Comparison of ENCODE assay signal across 17 cellular contexts in genomic region chr17:29108806-29109476, GRCh38.
DNase-seq lines count a peak whose midpoint lies in the region; ATAC-seq, FAIRE-seq and TF ChIP-seq lines count a peak whose summit lies in the region.
"Had no signal": no experiment of that assay in that cellular context is flagged by ENCODE, and none has a peak within 500 bp of the region (broad histone marks: within the 10 kb centered on the region; RNA-seq: fewer than 3 reads in every experiment).

No MANE protein-coding gene starts in this region.

- no peak overlapping the region for H3K4me3 Mint-ChIP-seq in brain
- H3K4me3 Mint-ChIP-seq: activated CD4-positive, alpha-beta memory T cell treated with anti-CD3 and anti-CD28 coated beads for 36 hours had no signal

- TSS peak; percentile 21 for BruUV-seq in HCT116 (replicated peaks; lab: Mats Ljungman, UMichigan)

- H3K79me2 ChIP-seq in HCT116 (ENCODE audit: insufficient read depth, low read length): no peaks in the 10 kb centered on the region

- POLR2A ChIA-PET in A549 (lab: Yijun Ruan, JAX) (no interaction called here), HCT116 (lab: Charles Lee) (no interaction called here)

- H3K27ac Mint-ChIP-seq in brain: peak overlapping the region; percentile 24 to 77 (median 39)
- H3K27ac Mint-ChIP-seq: activated CD4-positive, alpha-beta memory T cell treated with anti-CD3 and anti-CD28 coated beads for 36 hours had no signal

- TF ChIP-seq RAD21 in A549 (conservative IDR thresholded peaks at IDR 0.05 in 1 of 2, IDR thresholded peaks at IDR 0.05 in 1 of 2): no peak
- no peak for TF ChIP-seq RAD21 in HCT116 (IDR thresholded peaks at IDR 0.05; ENCODE audit: low read depth)

- TF ChIP-seq CTCF in A549 (IDR thresholded peaks at IDR 0.05) (no peak), HCT116 (IDR thresholded peaks at IDR 0.05 in 2 of 3, conservative IDR thresholded peaks at IDR 0.05 in 1 of 3; ENCODE audit: borderline replicate concordance in 1 of 3, insufficient read depth in 1 of 3, low read depth in 2 of 3, low read length in 2 of 3) (no peak), brain (conservative IDR thresholded peaks at IDR 0.05) (no peak), lower lobe of right lung (IDR thresholded peaks at IDR 0.05) (no peak)

- peaks cover 2% of the 10 kb centered on the region for H3K27me3 Mint-ChIP-seq in brain
- H3K27me3 Mint-ChIP-seq: activated CD4-positive, alpha-beta memory T cell treated with anti-CD3 and anti-CD28 coated beads for 36 hours had no signal

- H3K4me2 ChIP-seq in A549: peak overlapping the region; percentile 56; the same call in 2 of the 3 replicates
- no peak overlapping the region; the same call in 1 of the 2 replicates for H3K4me2 ChIP-seq in HCT116 (ENCODE audit: low read length)

- TF ChIP-seq POLR2A in A549 (IDR thresholded peaks at IDR 0.05; ENCODE audit: low read length) (no peak), HCT116 (IDR thresholded peaks at IDR 0.05; ENCODE audit: borderline replicate concordance, extremely low read depth, insufficient read depth, insufficient read length) (no peak)

- H3K4me3 ChIP-seq in A549: no peak overlapping the region
- no peak overlapping the region for H3K4me3 ChIP-seq in HCT116 (replicated peaks in 1 of 2; ENCODE audit: low read depth in 1 of 2, low read length in 2 of 2)
- no peak overlapping the region for H3K4me3 ChIP-seq in lower lobe of right lung
- H3K4me3 ChIP-seq: suprapubic skin had no signal

- no peaks in the 10 kb centered on the region for H3K9me3 Mint-ChIP-seq in brain
- H3K9me3 Mint-ChIP-seq: activated CD4-positive, alpha-beta memory T cell treated with anti-CD3 and anti-CD28 coated beads for 36 hours had no signal

- no peak overlapping the region for H3K9ac ChIP-seq in HCT116 (ENCODE audit: low read length)

- TF ChIP-seq EP300 in A549 (IDR thresholded peaks at IDR 0.05): no peak

- peaks cover 61% of the 10 kb centered on the region for H3K36me3 Mint-ChIP-seq in brain

- H3K9me3 ChIP-seq in A549: no peaks in the 10 kb centered on the region
- no peaks in the 10 kb centered on the region for H3K9me3 ChIP-seq in HCT116 (ENCODE audit: control insufficient read depth in 1 of 2, insufficient read depth in 1 of 2, low read depth in 1 of 2, low read length in 2 of 2)
- H3K9me3 ChIP-seq in lower lobe of right lung: no peaks in the 10 kb centered on the region
- H3K9me3 ChIP-seq: suprapubic skin had no signal

- H3K36me3 ChIP-seq in HCT116 (ENCODE audit: control insufficient read depth in 1 of 2, insufficient read depth in 2 of 2, low read length in 2 of 2) (peaks cover 0 to 10% of the 10 kb centered on the region in 2 experiments; a peak in 1 of 4 replicates), lower lobe of right lung (peaks cover 88% of the 10 kb centered on the region)

- peaks cover 41% of the 10 kb centered on the region for H3K4me1 Mint-ChIP-seq in brain

- no peak for FAIRE-seq in A549 (lab: Jason Lieb, UNC)

- CTCF ChIA-PET in A549 (lab: Yijun Ruan, JAX): interaction anchor here (0.6 to 30.4 kb wide), 9 partner anchors 60 to 759 kb away, joined by 3 to 1025 read pairs (median 7); partner anchors contain the start of genes PHF12 and TLCD1
- CTCF ChIA-PET in HCT116 (lab: Charles Lee): interaction anchor here (1.1 to 7.9 kb wide), 6 partner anchors 8 to 382 kb away, joined by 3 to 225 read pairs (median 6); partner anchors contain the start of gene TLCD1

- H2AFZ ChIP-seq in HCT116 (ENCODE audit: low read depth, low read length, poor library complexity, severe bottlenecking): no peak overlapping the region

- H3K9me2 ChIP-seq in HCT116 (ENCODE audit: insufficient read depth): no peaks in the 10 kb centered on the region

- H3K27ac ChIP-seq in A549 (no peak overlapping the region), HCT116 (ENCODE audit: low read depth, low read length) (no peak overlapping the region; the same call in 1 of the 2 replicates), lower lobe of right lung (peak overlapping the region; percentile 42)
- H3K27ac ChIP-seq: epithelial cell of prostate, suprapubic skin had no signal

- H4K20me1 ChIP-seq in HCT116 (ENCODE audit: insufficient read depth): no peaks in the 10 kb centered on the region

- H3K27me3 ChIP-seq in HCT116 (ENCODE audit: insufficient read depth, low read length): no peaks in the 10 kb centered on the region
- H3K27me3 ChIP-seq in lower lobe of right lung (ENCODE audit: low read depth): no peaks in the 10 kb centered on the region
- H3K27me3 ChIP-seq: suprapubic skin had no signal

- WGBS in A549 (ENCODE audit: missing lambda C conversion rate): 90% methylated on average over 11 of the region's 11 CpGs

- RAD21 ChIA-PET in HCT116 (lab: Charles Lee; ENCODE audit: low non-redundant PET in 1 of 2, low total read pairs in 2 of 2, uncharacterized antibody in 2 of 2, unreplicated experiment in 2 of 2): interaction anchor here in 1 of 2 experiments (1.4 kb wide), 1 partner anchor 143 kb away, joined by 4 read pairs; no protein-coding TSS in a partner anchor

- DNase-seq in A549 (ENCODE audit: low read depth in 1 of 2, low spot score in 1 of 2) (no peak), HCT116 (ENCODE audit: low read depth, low spot score) (no peak), lower lobe of right lung (no peak), NCI-H146 treated with DMSO at 0.1 percent for 48 hours (lab: John Stamatoyannopoulos, UW; ENCODE audit: unreplicated experiment) (no peak), hypothalamus (lab: John Stamatoyannopoulos, UW) (no peak)
- DNase-seq in stimulated activated naive CD4-positive, alpha-beta T cell (lab: John Stamatoyannopoulos, UW): no peak
- DNase-seq: activated CD4-positive, alpha-beta memory T cell treated with anti-CD3 and anti-CD28 coated beads for 36 hours; activated naive CD4-positive, alpha-beta T cell; GOT3; islet precursor cell; MM.1S; NCI-H1436 treated with DMSO at 0.1 percent for 48 hours; NCI-H510A had no signal

- peaks cover 17% of the 10 kb centered on the region for H3K4me1 ChIP-seq in A549
- H3K4me1 ChIP-seq in HCT116 (ENCODE audit: control insufficient read depth in 1 of 2, insufficient read depth in 2 of 2, low read length in 2 of 2): peaks cover 15 to 26% of the 10 kb centered on the region in 2 experiments
- H3K4me1 ChIP-seq in lower lobe of right lung: peaks cover 22% of the 10 kb centered on the region

- intact Hi-C loops in HCT116 (cut with micrococcal nuclease): no loop called here
- intact Hi-C loops in lower lobe of right lung (cut with DNase I): no loop called here

- no peak for ATAC-seq in A549
- ATAC-seq in HCT116: no peak
- ATAC-seq in lower lobe of right lung: no peak
- ATAC-seq in GM18502 (IDR thresholded peaks at IDR 0.05; ENCODE audit: poor library complexity, unreplicated experiment): no peak

TF ChIP-seq in A549, 52 proteins besides CTCF, POLR2A, EP300 and RAD21:
- TF ChIP-seq ZFP36 (IDR thresholded peaks at IDR 0.05; ENCODE audit: borderline replicate concordance, partially characterized antibody) (peak; percentile 67), HMGXB4 (CRISPR knock-in tag; IDR thresholded peaks at IDR 0.05; ENCODE audit: borderline replicate concordance) (no peak)
TF ChIP-seq in A549: peak in this region for 1.

TF ChIP-seq in HCT116, 20 proteins besides CTCF, POLR2A, EP300 and RAD21:
- TF ChIP-seq SIN3A (IDR thresholded peaks at IDR 0.05; ENCODE audit: low read depth) (no peak), POLR2AphosphoS5 (IDR thresholded peaks at IDR 0.05; ENCODE audit: low read depth, low read length) (no peak), ELF1 (IDR thresholded peaks at IDR 0.05; ENCODE audit: borderline replicate concordance, low read depth) (no peak), JUND (IDR thresholded peaks at IDR 0.05) (no peak), YY1 (IDR thresholded peaks at IDR 0.05; ENCODE audit: extremely low read depth, insufficient replicate concordance, low read depth, low read length) (no peak), TCF7L2 (IDR thresholded peaks at IDR 0.05; ENCODE audit: borderline replicate concordance, extremely low read depth, insufficient read depth, insufficient read length) (no peak), FOSL1 (IDR thresholded peaks at IDR 0.05; ENCODE audit: low read depth) (no peak), SP1 (IDR thresholded peaks at IDR 0.05; ENCODE audit: low read depth) (no peak), CEBPB (IDR thresholded peaks at IDR 0.05; ENCODE audit: low read depth) (no peak), EZH2phosphoT487 (IDR thresholded peaks at IDR 0.05; ENCODE audit: borderline replicate concordance) (no peak), MAX (IDR thresholded peaks at IDR 0.05) (no peak), ZBTB33 (IDR thresholded peaks at IDR 0.05; ENCODE audit: extremely low read depth, insufficient replicate concordance, low read length) (no peak), SRF (IDR thresholded peaks at IDR 0.05; ENCODE audit: low read depth) (no peak), EZH2 (IDR thresholded peaks at IDR 0.05) (no peak)
